In the genomic region with DNA sequence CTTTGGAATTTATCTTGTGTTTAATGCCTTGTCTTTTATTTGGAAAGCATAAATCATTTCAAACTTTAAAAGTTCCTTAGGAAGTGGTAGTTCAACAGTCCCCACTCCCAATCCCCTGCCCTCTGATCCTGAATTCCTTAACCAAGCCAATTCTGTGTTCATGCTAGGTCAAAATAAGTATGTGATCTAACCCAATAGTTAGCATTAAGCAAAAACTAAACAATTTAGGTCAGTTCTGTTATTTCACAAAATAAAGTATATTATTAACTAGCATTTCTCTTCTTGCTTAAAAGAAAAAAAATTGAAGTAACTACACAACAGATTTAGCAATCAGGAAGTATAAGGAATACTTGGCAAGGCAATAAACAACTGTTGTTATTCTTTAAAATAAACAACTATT, we compare ENCODE assay signal across 19 cellular contexts.
"Had no signal": no experiment of that assay in that cellular context is flagged by ENCODE, and none has a peak within 500 bp of the region (broad histone marks: within the 10 kb centered on the region; RNA-seq: fewer than 3 reads in every experiment).

No MANE protein-coding gene starts in this region.

- H3K4me3 ChIP-seq: esophagus squamous epithelium, hepatocyte, mucosa of descending colon, testis had no signal

- H3K27ac ChIP-seq: epithelial cell of prostate, esophagus squamous epithelium, hepatocyte, neutrophil, testis had no signal

- DNase-seq: activated B cell treated with CpG ODN at 0.5 μM for 24 hours; activated CD4-positive, alpha-beta T cell treated with anti-CD3 and anti-CD28 coated beads, Interleukin-2, amount 50 U/mL, for 1 hour; activated CD8-positive, alpha-beta T cell treated with anti-CD3 and anti-CD28 coated beads for 36 hours; activated naive CD8-positive, alpha-beta T cell treated with anti-CD3 and anti-CD28 coated beads, Interleukin-2, amount 50 U/mL, for 24 hours; activated T-cell treated with anti-CD3 and anti-CD28 coated beads, Interleukin-2, amount 50 U/mL, for 48 hours; amygdala; central memory CD4-positive, alpha-beta T cell; esophagus squamous epithelium; left colon; mucosa of descending colon; nephron progenitor cell; stimulated activated CD4-positive, alpha-beta T cell treated with anti-CD3 and anti-CD28 coated beads, Interleukin-2, amount 100 ng/mL, for 48 hours; stimulated activated naive CD4-positive, alpha-beta T cell treated with Interleukin-2 at 50 U/mL for 16 hours; T-helper 1 cell; testis; trophoblast cell had no signal

- ATAC-seq: activated CD8-positive, alpha-beta T cell treated with anti-CD3 and anti-CD28 coated beads for 36 hours; activated naive CD8-positive, alpha-beta T cell treated with anti-CD3 and anti-CD28 coated beads, Interleukin-2, amount 50 U/mL, for 24 hours; left colon; mucosa of descending colon had no signal

- H3K9me3 ChIP-seq: esophagus squamous epithelium, mucosa of descending colon, neutrophil, testis had no signal

- H3K27me3 ChIP-seq: esophagus squamous epithelium, hepatocyte, neutrophil, testis had no signal
